ENCODE assay signal across 28 cellular contexts in the genomic region with DNA sequence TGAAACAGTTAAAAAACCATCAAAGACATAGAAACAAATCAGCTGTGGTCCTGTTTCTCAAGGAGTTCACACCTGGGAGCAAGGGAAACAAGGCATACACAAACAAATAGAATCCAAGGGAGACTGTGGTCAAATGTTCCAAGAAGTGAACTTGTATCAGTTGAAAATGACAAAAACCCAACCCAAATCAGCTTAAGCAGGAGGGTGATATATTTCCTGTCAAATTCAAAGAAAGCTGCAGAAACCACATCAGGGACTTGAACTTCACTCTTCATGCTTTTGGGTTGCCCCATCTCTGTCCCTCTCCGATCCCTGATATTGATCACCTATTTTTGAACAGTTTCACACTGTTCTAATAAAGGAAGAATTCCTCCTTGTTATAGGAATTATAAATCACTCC.
"Had no signal": no experiment of that assay in that cellular context is flagged by ENCODE, and none has a peak within 500 bp of the region (broad histone marks: within the 10 kb centered on the region; RNA-seq: fewer than 3 reads in every experiment).

No MANE protein-coding gene starts in this region.

- H3K4me1 Mint-ChIP-seq: endodermal cell; mesothelial cell of epicardium; stimulated activated memory B cell treated with anti-CD40 and anti-IgM and Interleukin-4, amounts not matched to agents 10 μg/mL and 1 μg/mL and 100 μg/mL, for 72 hours had no signal

- H3K4me3 ChIP-seq: breast epithelium, coronary artery, esophagus squamous epithelium, gastrocnemius medialis, left ventricle myocardium inferior, testis, uterus had no signal

- H3K9me3 Mint-ChIP-seq: activated naive CD4-positive, alpha-beta T cell treated with anti-CD3 and anti-CD28 coated beads, Interleukin-2, amount 50 U/mL, for 24 hours; natural killer cell; stimulated activated memory B cell treated with anti-CD40 and anti-IgM and Interleukin-4, amounts not matched to agents 10 μg/mL and 1 μg/mL and 100 μg/mL, for 72 hours; T-cell had no signal

- H3K27me3 Mint-ChIP-seq: activated naive CD4-positive, alpha-beta T cell treated with anti-CD3 and anti-CD28 coated beads, Interleukin-2, amount 50 U/mL, for 24 hours; stimulated activated memory B cell treated with anti-CD40 and anti-IgM and Interleukin-4, amounts not matched to agents 10 μg/mL and 1 μg/mL and 100 μg/mL, for 72 hours had no signal

- H3K36me3 Mint-ChIP-seq: activated naive CD4-positive, alpha-beta T cell treated with anti-CD3 and anti-CD28 coated beads, Interleukin-2, amount 50 U/mL, for 24 hours; mesothelial cell of epicardium; natural killer cell; stimulated activated memory B cell treated with anti-CD40 and anti-IgM and Interleukin-4, amounts not matched to agents 10 μg/mL and 1 μg/mL and 100 μg/mL, for 72 hours; T-cell had no signal

- ATAC-seq: gastrocnemius medialis; natural killer cell; sciatic nerve; SK-N-SH treated with all-trans-retinoic acid at 6 μM for 48 hours; stimulated activated memory B cell treated with anti-CD40 and anti-IgM and Interleukin-4, amounts not matched to agents 10 μg/mL and 1 μg/mL and 100 μg/mL, for 72 hours; T-cell had no signal

- H3K27me3 ChIP-seq: esophagus squamous epithelium, gastrocnemius medialis, testis, uterus had no signal

- H3K27ac ChIP-seq: breast epithelium, coronary artery, esophagus squamous epithelium, gastrocnemius medialis, left ventricle myocardium inferior, testis, uterus, WERI-Rb-1 had no signal

- DNase-seq: activated CD4-positive, alpha-beta T cell treated with anti-CD3 and anti-CD28 coated beads for 1 hour; activated CD8-positive, alpha-beta memory T cell treated with anti-CD3 and anti-CD28 coated beads, Interleukin-2, amount 50 U/mL, for 48 hours; activated effector memory CD4-positive, alpha-beta T cell treated with anti-CD3 and anti-CD28 coated beads, Interleukin-2, amount 50 U/mL, for 16 hours; activated T-cell treated with anti-CD3 and anti-CD28 coated beads, Interleukin-2, amount 50 U/mL, for 48 hours; cerebellar nuclear complex; endodermal cell; esophagus squamous epithelium; gastrocnemius medialis; head of caudate nucleus; hypothalamus; left ventricle myocardium inferior; mammary epithelial cell; natural killer cell; small intestine; stimulated activated CD4-positive, alpha-beta T cell treated with anti-CD3 and anti-CD28 coated beads, Interleukin-2, amount 100 ng/mL, for 24 hours; T-cell; T1000; testis; trophoblast cell; uterus; WERI-Rb-1 had no signal

- H3K36me3 ChIP-seq: breast epithelium, esophagus squamous epithelium, gastrocnemius medialis, left ventricle myocardium inferior, uterus, WERI-Rb-1 had no signal

- H3K4me1 ChIP-seq: breast epithelium, esophagus squamous epithelium, gastrocnemius medialis, left ventricle myocardium inferior, testis, uterus had no signal

- H3K27ac Mint-ChIP-seq: activated naive CD4-positive, alpha-beta T cell treated with anti-CD3 and anti-CD28 coated beads, Interleukin-2, amount 50 U/mL, for 24 hours; endodermal cell; mesothelial cell of epicardium; natural killer cell; stimulated activated memory B cell treated with anti-CD40 and anti-IgM and Interleukin-4, amounts not matched to agents 10 μg/mL and 1 μg/mL and 100 μg/mL, for 72 hours; T-cell had no signal

- H3K4me3 Mint-ChIP-seq: activated naive CD4-positive, alpha-beta T cell treated with anti-CD3 and anti-CD28 coated beads, Interleukin-2, amount 50 U/mL, for 24 hours; endodermal cell; mesothelial cell of epicardium; natural killer cell; stimulated activated memory B cell treated with anti-CD40 and anti-IgM and Interleukin-4, amounts not matched to agents 10 μg/mL and 1 μg/mL and 100 μg/mL, for 72 hours; T-cell had no signal

- H3K9me3 ChIP-seq: breast epithelium, esophagus squamous epithelium, gastrocnemius medialis, left ventricle myocardium inferior, testis, uterus had no signal
